9 cellular contexts compared by ENCODE assay signal in the genomic region with DNA sequence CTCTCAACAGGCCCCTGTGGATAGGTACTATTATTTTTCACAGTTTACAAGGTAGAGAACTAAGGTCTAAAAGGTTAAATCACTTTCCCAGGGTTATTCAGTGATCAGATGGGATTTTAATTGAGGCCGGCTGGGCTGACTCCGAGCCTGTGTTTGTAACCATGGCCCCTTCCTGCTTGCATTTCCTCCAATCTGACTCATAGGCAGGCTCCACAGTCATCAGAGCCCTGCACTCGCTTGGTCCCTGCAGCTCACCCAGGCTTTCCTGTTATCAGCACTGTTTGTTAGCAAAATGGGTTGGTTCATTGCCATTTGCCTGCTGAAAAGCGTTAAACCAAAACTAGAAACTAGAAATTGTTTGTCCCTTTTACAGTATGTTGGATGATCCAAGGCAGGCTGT. TPM values are rescaled to one million over a fixed set of nuclear protein-coding genes. Genes with fewer than 3 reads are reported as not detected.
DNase-seq lines count a peak whose midpoint lies in the region; ATAC-seq, FAIRE-seq and TF ChIP-seq lines count a peak whose summit lies in the region.
"Had no signal": no experiment of that assay in that cellular context is flagged by ENCODE, and none has a peak within 500 bp of the region (broad histone marks: within the 10 kb centered on the region; RNA-seq: fewer than 3 reads in every experiment).

No MANE protein-coding gene starts in this region.

- TF ChIP-seq CTCF in epithelial cell of esophagus (IDR thresholded peaks at IDR 0.05; ENCODE audit: insufficient read depth, low read depth, low read length, missing control alignments) (no peak), pancreas (IDR thresholded peaks at IDR 0.05) (no peak)

- H3K9me3 ChIP-seq in pancreas: no peaks in the 10 kb centered on the region

- intact Hi-C loops in pancreas (cut with DNase I): loop anchor here in 1 of 3 donors (5.0 kb wide), 1 partner anchor 194 kb away; no protein-coding TSS in a partner anchor

- peak; percentile 71 for DNase-seq in GM04504 (ENCODE audit: low read depth)
- peak; percentile 16 for DNase-seq in NOMO-1 treated with DMSO at 0.1 percent for 48 hours (lab: John Stamatoyannopoulos, UW; ENCODE audit: unreplicated experiment)
- DNase-seq in epithelial cell of esophagus (ENCODE audit: low read depth): peak; percentile 29
- DNase-seq in pancreas: no peak
- DNase-seq in anterior cingulate cortex (lab: John Stamatoyannopoulos, UW): no peak
- DNase-seq: immature natural killer cell, Kasumi-1 had no signal

- ATAC-seq in pancreas (peak in 3 of 4 donors; percentile 64 to 83 (median 78)), GM21717 (IDR thresholded peaks at IDR 0.05; ENCODE audit: unreplicated experiment) (no peak), GM19463 (IDR thresholded peaks at IDR 0.05; ENCODE audit: unreplicated experiment) (no peak)

- H3K4me3 ChIP-seq in epithelial cell of esophagus (ENCODE audit: low read length): no peak overlapping the region
- H3K4me3 ChIP-seq in pancreas: no peak overlapping the region

- no peak overlapping the region for H3K27ac ChIP-seq in pancreas

- H3K36me3 ChIP-seq in pancreas: no peaks in the 10 kb centered on the region

- 53 to 55% methylated on average over 4 of the region's 4 CpGs for WGBS in pancreas, 2 donors

- H3K27me3 ChIP-seq in pancreas: no peaks in the 10 kb centered on the region

- FAIRE-seq in pancreas (lab: Jason Lieb, UNC): no peak

- no peaks in the 10 kb centered on the region for H3K4me1 ChIP-seq in pancreas

RNA-seq across cellular contexts. Expression of a gene that starts 41.4 kb away (rescaled TPM):
- not detected for total RNA-seq in pancreas
- polyA plus RNA-seq in pancreas: under 1 TPM in 1 of 2 donors, not detected in 1; 0.11 TPM
- polyA plus RNA-seq: immature natural killer cell had no signal

RNA-seq across cellular contexts. Expression of a gene that starts 47.0 kb away (rescaled TPM):
- total RNA-seq in pancreas: 1 to 10 TPM in 3 of 6 donors, under 1 TPM in 3; 0.32 to 1.7 (median 0.72) TPM
- 10 to 100 TPM in 1 of 2 donors, 1 to 10 TPM in 1; 1.4 to 10.4 TPM for polyA plus RNA-seq in pancreas
- polyA plus RNA-seq: immature natural killer cell had no signal

Comparison
In these comparisons a context has a peak if more than half of its experiments do, and no peak if none do; other contexts are left out.
1. DNase-seq: peak in GM04504 (single experiment), NOMO-1 treated with DMSO at 0.1 percent for 48 hours (single experiment) and epithelial cell of esophagus (single experiment); none in pancreas (0 of 6) and anterior cingulate cortex (0 of 58).
2. ATAC-seq: peak in pancreas (3 of 4); none in GM21717 (single experiment) and GM19463 (single experiment).